In the genomic region with DNA sequence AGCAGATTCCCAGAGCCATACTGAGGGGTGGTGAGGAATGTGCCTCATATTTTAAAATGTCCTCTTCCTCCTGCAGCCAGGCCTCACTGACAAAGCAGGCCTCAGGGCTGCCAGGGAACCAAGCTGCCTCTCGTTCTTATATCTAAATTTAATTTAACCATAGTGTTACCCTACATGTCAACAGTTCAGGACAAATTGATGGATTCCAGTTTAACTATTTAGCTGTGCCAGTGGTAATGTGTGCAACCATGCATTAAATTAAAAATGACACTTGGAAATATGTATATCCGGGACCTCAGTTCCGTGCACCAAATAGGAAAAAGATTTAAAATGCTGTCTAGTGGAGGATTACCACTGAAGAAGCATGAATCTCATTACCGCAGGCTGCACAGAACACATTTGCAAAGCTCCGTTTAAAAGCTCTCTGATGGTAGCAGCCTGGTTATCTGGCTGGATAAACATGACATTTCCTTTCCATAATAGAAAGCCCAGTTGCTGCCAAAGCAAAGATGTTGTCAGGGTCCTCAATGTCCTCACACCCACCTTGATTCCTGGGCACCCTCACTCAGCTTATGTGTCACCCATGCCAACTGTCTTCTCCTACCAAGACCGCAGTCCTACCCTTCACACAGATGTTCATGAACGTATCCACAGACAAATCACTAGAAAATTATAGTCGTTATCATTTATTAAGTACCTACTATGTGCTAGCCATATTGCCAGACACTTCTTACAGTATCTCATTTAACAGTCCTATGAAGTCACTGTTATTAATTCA, we compare ENCODE assay signal across 17 cellular contexts.
DNase-seq lines count a peak whose midpoint lies in the region; ATAC-seq and TF ChIP-seq lines count a peak whose summit lies in the region.
"Had no signal": no experiment of that assay in that cellular context is flagged by ENCODE, and none has a peak within 500 bp of the region (broad histone marks: within the 10 kb centered on the region; RNA-seq: fewer than 3 reads in every experiment).

No MANE protein-coding gene starts in this region.

- no peak overlapping the region for H3K4ac ChIP-seq in neuronal stem cell (ENCODE audit: low read length)

- intact Hi-C loops in A673 (cut with micrococcal nuclease; ENCODE audit: unreplicated experiment) = no loop called here

- H2BK12ac ChIP-seq in neuronal stem cell (ENCODE audit: low read length) = no peak overlapping the region

- no peak overlapping the region for H3K27ac ChIP-seq in A673 (ENCODE audit: low read depth, low read length, poor library complexity, severe bottlenecking)
- H3K27ac ChIP-seq in neuronal stem cell (replicated peaks; ENCODE audit: low read length) = no peak overlapping the region
- H3K27ac ChIP-seq: psoas muscle, spleen, upper lobe of right lung had no signal

- H2AFZ ChIP-seq in neuronal stem cell (ENCODE audit: low read length) = peak overlapping the region; percentile 51

- H2AK5ac ChIP-seq in neuronal stem cell (ENCODE audit: low read depth, low read length) = no peak overlapping the region

- no peak overlapping the region for H3K18ac ChIP-seq in neuronal stem cell (ENCODE audit: low read length)

- no peak for TF ChIP-seq CTCF in A673 (conservative IDR thresholded peaks at IDR 0.05; ENCODE audit: low read depth, low read length)

- H2BK15ac ChIP-seq in neuronal stem cell (ENCODE audit: low read length) = no peak overlapping the region

- no peak overlapping the region for H3K4me2 ChIP-seq in neuronal stem cell (ENCODE audit: insufficient read depth, low read length, poor library complexity, severe bottlenecking)

- no peak overlapping the region for H4K8ac ChIP-seq in neuronal stem cell (ENCODE audit: low read depth, low read length)

- CTCF ChIA-PET in A673 (lab: Charles Lee) = no interaction called here

- ATAC-seq in GM18868 (IDR thresholded peaks at IDR 0.05; ENCODE audit: unreplicated experiment) (no peak), HG02970 (IDR thresholded peaks at IDR 0.05; ENCODE audit: low FRiP score, unreplicated experiment) (no peak), GM19463 (IDR thresholded peaks at IDR 0.05; ENCODE audit: unreplicated experiment) (no peak)
- ATAC-seq: activated T-cell treated with anti-CD3 and anti-CD28 coated beads, Interleukin-2, amount 50 U/mL, for 4 hours; psoas muscle had no signal

- H3K79me1 ChIP-seq in neuronal stem cell (ENCODE audit: low read depth, low read length) = no peaks in the 10 kb centered on the region

- H2BK120ac ChIP-seq in neuronal stem cell (ENCODE audit: low read depth, low read length) = no peak overlapping the region

- H3K14ac ChIP-seq in neuronal stem cell (ENCODE audit: low read length) = no peak overlapping the region

- BruUV-seq in A673 (replicated peaks; lab: Mats Ljungman, UMichigan) = no TSS peak

- H3K23ac ChIP-seq in neuronal stem cell (ENCODE audit: low read depth, low read length, poor library complexity) = no peak overlapping the region

- H3K4me3 ChIP-seq in A673 (ENCODE audit: low read depth, low read length, poor library complexity, severe bottlenecking) (no peak overlapping the region), neuronal stem cell (ENCODE audit: low read length in 2 of 2) (no peak overlapping the region)
- H3K4me3 ChIP-seq: psoas muscle, spleen, upper lobe of right lung had no signal

- no peak overlapping the region for H2BK5ac ChIP-seq in neuronal stem cell (ENCODE audit: low read length)

- H3K36me3 ChIP-seq in A673 (ENCODE audit: insufficient read depth, low read length, poor library complexity, severe bottlenecking) = no peaks in the 10 kb centered on the region
- no peaks in the 10 kb centered on the region for H3K36me3 ChIP-seq in neuronal stem cell (replicated peaks in 1 of 2; ENCODE audit: control insufficient read depth in 2 of 2, insufficient read depth in 2 of 2, low read length in 2 of 2)
- H3K36me3 ChIP-seq: spleen, upper lobe of right lung had no signal

- no peaks in the 10 kb centered on the region for H3K27me3 ChIP-seq in A673 (replicated peaks; ENCODE audit: insufficient read depth, low read depth, low read length, poor library complexity)
- H3K27me3 ChIP-seq in neuronal stem cell (ENCODE audit: control insufficient read depth in 3 of 3, insufficient read depth in 3 of 3, low read depth in 1 of 3, low read length in 3 of 3) = no peaks in the 10 kb centered on the region

- POLR2A ChIA-PET in A673 (lab: Charles Lee; ENCODE audit: low non-redundant PET) = no interaction called here

- H3K9ac ChIP-seq in neuronal stem cell (ENCODE audit: low read depth, low read length, poor library complexity) = no peak overlapping the region

- H3K4me1 ChIP-seq in A673 (ENCODE audit: insufficient read depth, low read length, poor library complexity, severe bottlenecking) (peaks cover 25% of the 10 kb centered on the region), neuronal stem cell (ENCODE audit: control insufficient read depth in 2 of 2, insufficient read depth in 1 of 2, low read depth in 1 of 2, low read length in 2 of 2) (no peaks in the 10 kb centered on the region)
- H3K4me1 ChIP-seq: psoas muscle, upper lobe of right lung had no signal

- WGBS in neuronal stem cell (ENCODE audit: extremely low coverage in 2 of 2, insufficient read length in 2 of 2, insufficient replicate concordance in 1 of 2), 2 donors = no CpG with 5 or more reads among the region's 8 CpGs

- no peaks in the 10 kb centered on the region for H3K9me3 ChIP-seq in A673 (ENCODE audit: low read depth, low read length, poor library complexity, severe bottlenecking)
- no peaks in the 10 kb centered on the region for H3K9me3 ChIP-seq in neuronal stem cell (replicated peaks in 1 of 2; ENCODE audit: control insufficient read depth in 2 of 2, insufficient read depth in 1 of 2, low read depth in 1 of 2, low read length in 2 of 2)
- H3K9me3 ChIP-seq: psoas muscle, spleen, upper lobe of right lung had no signal

- DNase-seq in A673 (ENCODE audit: low spot score) (peak; percentile 84), NCI-H446 treated with DMSO at 0.1 percent for 48 hours (lab: John Stamatoyannopoulos, UW) (peak; percentile 7), cerebellar cortex (ENCODE audit: low spot score) (peak; percentile 84), neuronal stem cell (ENCODE audit: low spot score) (no peak), HuH-7.5 (ENCODE audit: low spot score) (no peak)
- DNase-seq: activated CD4-positive, CD25-positive, alpha-beta regulatory T cell treated with anti-CD3 and anti-CD28 coated beads, Interleukin-2, amount 50 U/mL, for 72 hours; activated CD8-positive, alpha-beta memory T cell treated with anti-CD3 and anti-CD28 coated beads for 24 hours; activated naive CD4-positive, alpha-beta T cell treated with anti-CD3 and anti-CD28 coated beads, Interleukin-2, amount 10 ng/mL, durations not matched to agents 7 days and 5 days; activated T-cell treated with anti-CD3 and anti-CD28 coated beads, Interleukin-2, amount 50 U/mL, for 4 hours; NCI-H2029 treated with DMSO at 0.1 percent for 48 hours; nephron progenitor cell; psoas muscle; spleen; upper lobe of right lung had no signal

- no peak overlapping the region for H4K91ac ChIP-seq in neuronal stem cell (ENCODE audit: low read depth, low read length, poor library complexity)

Comparison
In these comparisons a context has a peak if more than half of its experiments do, and no peak if none do; other contexts are left out.
1. DNase-seq: peak in A673 (single experiment), NCI-H446 treated with DMSO at 0.1 percent for 48 hours (single experiment) and cerebellar cortex (single experiment); none in neuronal stem cell (single experiment) and HuH-7.5 (single experiment).